Comparison of ENCODE assay signal across 18 cellular contexts in genomic region chr14:77623201-77623600, GRCh38.
"Had no signal": no experiment of that assay in that cellular context is flagged by ENCODE, and none has a peak within 500 bp of the region (broad histone marks: within the 10 kb centered on the region; RNA-seq: fewer than 3 reads in every experiment).

No MANE protein-coding gene starts in this region.

- H3K9me3 ChIP-seq: neutrophil, suprapubic skin, vagina had no signal

- H3K4me3 ChIP-seq: cardiac muscle cell, suprapubic skin, vagina had no signal

- H3K27ac ChIP-seq: cardiac muscle cell, neutrophil, suprapubic skin, vagina had no signal

- ATAC-seq: activated CD8-positive, alpha-beta T cell treated with anti-CD3 and anti-CD28 coated beads for 36 hours; naive thymus-derived CD8-positive, alpha-beta T cell had no signal

- DNase-seq: activated CD4-positive, alpha-beta T cell treated with anti-CD3 and anti-CD28 coated beads for 48 hours; activated CD4-positive, CD25-positive, alpha-beta regulatory T cell; activated CD8-positive, alpha-beta T cell treated with anti-CD3 and anti-CD28 coated beads for 36 hours; activated naive CD4-positive, alpha-beta T cell treated with Interleukin-2 at 50 U/mL for 16 hours; activated naive CD8-positive, alpha-beta T cell treated with anti-CD3 and anti-CD28 coated beads, Interleukin-2, amount 10 ng/mL, durations not matched to agents 7 days and 5 days; activated T-cell treated with anti-CD3 and anti-CD28 coated beads, Interleukin-2, amount 50 U/mL, for 24 hours; amygdala; erythroblast; foreskin melanocyte; mesenchymal stem cell; naive thymus-derived CD8-positive, alpha-beta T cell; posterior cingulate gyrus; T-helper 1 cell; T1000 had no signal

- H3K36me3 ChIP-seq: cardiac muscle cell, neutrophil, suprapubic skin, vagina had no signal

- H3K27me3 ChIP-seq: cardiac muscle cell, neutrophil, suprapubic skin, vagina had no signal

- H3K4me1 ChIP-seq: vagina had no signal
